1 cellular context compared by ENCODE assay signal in genomic region chr1:229238674-229239415, GRCh38.
TF ChIP-seq lines count a peak whose summit lies in the region.

No MANE protein-coding gene starts in this region.

TF ChIP-seq in GM23338, 12 proteins besides CTCF, POLR2A, EP300 and RAD21 (continued from another document):
- TF ChIP-seq ZNF462 (CRISPR knock-in tag; IDR thresholded peaks at IDR 0.05) (no peak), NANOG (IDR thresholded peaks at IDR 0.05; ENCODE audit: borderline replicate concordance) (no peak), POLR2AphosphoS5 (IDR thresholded peaks at IDR 0.05; ENCODE audit: low read depth) (no peak), ETS1 (IDR thresholded peaks at IDR 0.05) (no peak), EZH2phosphoT487 (IDR thresholded peaks at IDR 0.05; ENCODE audit: unreplicated experiment) (no peak), REST (IDR thresholded peaks at IDR 0.05; ENCODE audit: unreplicated experiment) (no peak), CREB1 (CRISPR knock-in tag; IDR thresholded peaks at IDR 0.05; ENCODE audit: low read depth) (no peak)
